ENCODE assay signal across 8 cellular contexts in the genomic region with DNA sequence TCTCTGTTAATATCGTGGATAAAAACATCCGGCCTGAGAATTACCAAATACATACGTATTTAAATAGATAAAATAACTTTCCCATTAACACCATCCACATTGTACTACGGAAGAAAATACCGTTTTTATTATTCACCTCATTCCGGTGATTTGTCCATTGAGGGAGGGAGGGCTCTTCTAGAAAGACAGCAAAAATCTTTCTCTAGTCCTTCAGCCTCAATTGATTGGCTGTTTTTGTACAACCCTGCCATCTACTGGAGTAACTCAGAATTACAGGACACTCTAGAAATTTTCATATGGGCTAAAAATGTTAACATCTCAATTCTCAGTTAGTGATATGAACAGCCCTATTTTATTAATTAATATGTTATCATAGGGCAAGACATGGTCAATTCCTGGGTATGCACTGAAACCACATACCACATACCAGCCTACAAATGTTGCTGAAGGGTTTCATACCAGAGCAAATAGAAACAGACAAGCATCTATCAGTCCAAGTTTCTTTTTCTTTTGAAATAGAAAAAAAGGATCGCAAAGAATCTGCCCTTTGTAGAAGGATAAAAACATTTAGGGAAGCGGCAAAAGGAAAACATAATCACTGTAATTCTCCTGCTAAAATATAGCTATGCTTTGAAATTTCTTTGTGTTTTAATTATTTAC. TPM values are rescaled to one million over a fixed set of nuclear protein-coding genes. Genes with fewer than 3 reads are reported as not detected.
A peak's percentile ranks its signal among the peaks of the same experiment; 100 is the strongest.
DNase-seq lines count a peak whose midpoint lies in the region; ATAC-seq, FAIRE-seq and TF ChIP-seq lines count a peak whose summit lies in the region.

No MANE protein-coding gene starts in this region.

- no peaks in the 10 kb centered on the region for H3K36me3 ChIP-seq in thoracic aorta

- H3K4me1 ChIP-seq in thoracic aorta (ENCODE audit: control insufficient read depth in 1 of 2, low read depth in 2 of 2) = no peaks in the 10 kb centered on the region

- DNase-seq in CD1c-positive myeloid dendritic cell (ENCODE audit: extremely low spot score) (peak; percentile 62), GM18507 (ENCODE audit: extremely low spot score, insufficient read length, low read depth) (peak; percentile 39), HuH-7.5 (ENCODE audit: low spot score) (peak; percentile 59), OCI-M1 (lab: John Stamatoyannopoulos, UW) (peak; percentile 59), left kidney (ENCODE audit: low read depth, low spot score) (peak; percentile 80), thoracic aorta (ENCODE audit: low spot score) (no peak), NCI-H187 treated with DMSO at 0.1 percent for 48 hours (lab: John Stamatoyannopoulos, UW) (no peak)
- peak; percentile 39 for DNase-seq in central memory CD4-positive, alpha-beta T cell

- TF ChIP-seq CTCF in thoracic aorta (IDR thresholded peaks at IDR 0.05) = peak; percentile 72

- H3K27me3 ChIP-seq in thoracic aorta (replicated peaks; ENCODE audit: insufficient read depth) = no peaks in the 10 kb centered on the region

- H3K27ac ChIP-seq in thoracic aorta = no peak overlapping the region

- H3K9me3 ChIP-seq in thoracic aorta = no peaks in the 10 kb centered on the region

- FAIRE-seq in GM18507 (lab: Jason Lieb, UNC) = peak; percentile 84

- ATAC-seq in thoracic aorta (ENCODE audit: insufficient number of reproducible peaks, low FRiP score, low read depth) = no peak

- H3K4me3 ChIP-seq in thoracic aorta = no peak overlapping the region

RNA-seq across cellular contexts. Expression of gene CDCA7L, which starts 55.8 kb away (rescaled TPM):
- total RNA-seq in thoracic aorta = 10 to 100 TPM in 1 of 2 donors, 1 to 10 TPM in 1; 2.5 to 13.9 TPM

Comparison
In these comparisons a context has a peak if more than half of its experiments do, and no peak if none do; other contexts are left out.
1. DNase-seq: peak in CD1c-positive myeloid dendritic cell (single experiment), GM18507 (single experiment), HuH-7.5 (single experiment), OCI-M1 (single experiment), central memory CD4-positive, alpha-beta T cell (single experiment) and left kidney (single experiment); none in thoracic aorta (single experiment) and NCI-H187 treated with DMSO at 0.1 percent for 48 hours (single experiment).